ENCODE assay signal across 8 cellular contexts in the genomic region with DNA sequence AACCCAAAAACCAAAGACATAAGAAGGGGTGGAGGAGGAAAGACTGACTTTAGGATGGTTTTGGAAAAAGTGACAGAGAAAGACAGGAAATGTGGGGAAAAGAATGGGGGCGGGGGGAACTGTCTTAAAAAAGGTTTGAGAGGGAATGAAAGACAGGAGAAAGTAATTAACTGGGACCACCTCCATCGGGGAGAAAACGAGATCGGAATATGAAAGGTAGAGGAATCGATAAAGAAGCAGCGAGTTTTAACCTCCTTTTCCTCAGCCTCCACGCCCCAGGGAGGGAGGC. TPM values are rescaled to one million over a fixed set of nuclear protein-coding genes. Genes with fewer than 3 reads are reported as not detected.
A peak's percentile ranks its signal among the peaks of the same experiment; 100 is the strongest.
DNase-seq lines count a peak whose midpoint lies in the region; ATAC-seq, FAIRE-seq and TF ChIP-seq lines count a peak whose summit lies in the region.

No MANE protein-coding gene starts in this region.

- POLR2A ChIA-PET in HepG2 (lab: Yijun Ruan, JAX), result interaction anchor here (0.7 to 1.8 kb wide), 6 partner anchors 7 to 466 kb away, joined by 3 to 11 read pairs (median 4); partner anchors contain the start of genes CCDC82, JRKL and MAML2

- H3K27me3 Mint-ChIP-seq in activated naive CD8-positive, alpha-beta T cell treated with anti-CD3 and anti-CD28 coated beads, Interleukin-2, amount 50 U/mL, for 24 hours, result peaks cover 5% of the 10 kb centered on the region

- H3K4me1 ChIP-seq in heart left ventricle (peaks cover 0 to 40% (median 23%) of the 10 kb centered on the region in 12 donors), HepG2 (ENCODE audit: insufficient read depth, low read length) (peaks cover 38% of the 10 kb centered on the region), transverse colon (peaks cover 0 to 41% (median 17%) of the 10 kb centered on the region in 4 donors)

- 1% methylated on average over 7 of the region's 7 CpGs for WGBS in heart left ventricle, 4 donors
- whole genome bisulfite sequencing in HepG2 (ENCODE audit: low lambda C conversion rate), result 2% methylated on average over 7 of the region's 7 CpGs
- WGBS in transverse colon (ENCODE audit: low coverage in 1 of 2), 2 donors, result 1 to 2% methylated on average over 7 of the region's 7 CpGs

- H3K4me3 ChIP-seq in heart left ventricle (peak overlapping the region; percentile 68 to 93 (median 86)), HepG2 (replicated peaks in 1 of 3; ENCODE audit: insufficient read depth in 1 of 3, low read depth in 2 of 3, low read length in 3 of 3) (peak overlapping the region; percentile 91 to 93 (median 93)), transverse colon (peak overlapping the region; percentile 60 to 79 (median 72))

- H3K79me2 ChIP-seq in HepG2 (ENCODE audit: insufficient read depth, low read length), result peaks cover 52% of the 10 kb centered on the region

- in situ Hi-C loops in HepG2 (cut with HindIII; ENCODE audit: extremely low pct_ligation_motif_present, low pct_unique_long_range_greater_than_20kb), result no loop called here
- in situ Hi-C loops in transverse colon (cut with MboI; ENCODE audit: low pct_ligation_motif_present in 1 of 4, low pct_unique_long_range_greater_than_20kb in 1 of 4, low sequenced_read_pairs in 3 of 4), result no loop called here

- no peaks in the 10 kb centered on the region for H3K27me3 ChIP-seq in heart left ventricle
- no peaks in the 10 kb centered on the region; a peak in 1 of 5 replicates for H3K27me3 ChIP-seq in HepG2 (ENCODE audit: control insufficient read depth in 1 of 2, insufficient read depth in 2 of 2, low read length in 2 of 2)
- H3K27me3 ChIP-seq in transverse colon, result no peaks in the 10 kb centered on the region

- no peaks in the 10 kb centered on the region for H3K36me3 ChIP-seq in heart left ventricle
- no peaks in the 10 kb centered on the region for H3K36me3 ChIP-seq in HepG2 (replicated peaks in 1 of 2; ENCODE audit: control insufficient read depth in 1 of 2, insufficient read depth in 2 of 2, low read length in 2 of 2)
- no peaks in the 10 kb centered on the region for H3K36me3 ChIP-seq in transverse colon

- ATAC-seq in heart left ventricle (no peak), HepG2 (no peak), sciatic nerve (no peak), GM21619 (IDR thresholded peaks at IDR 0.05; ENCODE audit: unreplicated experiment) (no peak)
- peak; percentile 23 for ATAC-seq in activated naive CD8-positive, alpha-beta T cell treated with anti-CD3 and anti-CD28 coated beads, Interleukin-2, amount 50 U/mL, for 24 hours

- TF ChIP-seq EP300 in HepG2 (IDR thresholded peaks at IDR 0.05; ENCODE audit: low read depth in 2 of 2, low read length in 2 of 2), result no peak
- no peak for TF ChIP-seq EP300 in HepG2 (CRISPR knock-in tag; IDR thresholded peaks at IDR 0.05; ENCODE audit: borderline replicate concordance)
- no peak for TF ChIP-seq EP300 in transverse colon (IDR thresholded peaks at IDR 0.05; ENCODE audit: low read depth)

- CTCF ChIA-PET in HepG2 (lab: Yijun Ruan, JAX; ENCODE audit: low intra/inter-chr PET ratio, low total read pairs), result no interaction called here

- FAIRE-seq in HepG2 (lab: Jason Lieb, UNC), result no peak

- no TSS peak for BruUV-seq in HepG2 (replicated peaks; lab: Mats Ljungman, UMichigan)

- peaks cover 36% of the 10 kb centered on the region for H3K4me1 Mint-ChIP-seq in activated naive CD8-positive, alpha-beta T cell treated with anti-CD3 and anti-CD28 coated beads, Interleukin-2, amount 50 U/mL, for 24 hours

- H3K27ac ChIP-seq in heart left ventricle, result peak overlapping the region; percentile 87 to 98 (median 95)
- peak overlapping the region; percentile 85 for H3K27ac ChIP-seq in HepG2 (ENCODE audit: extremely low read length, insufficient read depth, low read length)
- H3K27ac ChIP-seq in transverse colon, result peak overlapping the region; percentile 89 to 93 (median 93)

- no peaks in the 10 kb centered on the region for H3K9me3 Mint-ChIP-seq in activated naive CD8-positive, alpha-beta T cell treated with anti-CD3 and anti-CD28 coated beads, Interleukin-2, amount 50 U/mL, for 24 hours

- peak overlapping the region; percentile 89 for H3K9ac ChIP-seq in HepG2 (ENCODE audit: insufficient read depth, low read depth, low read length)

- H3K4me2 ChIP-seq in HepG2 (ENCODE audit: low read depth, low read length), result peak overlapping the region; percentile 71

- peaks cover 5% of the 10 kb centered on the region for H3K36me3 Mint-ChIP-seq in activated naive CD8-positive, alpha-beta T cell treated with anti-CD3 and anti-CD28 coated beads, Interleukin-2, amount 50 U/mL, for 24 hours (ENCODE audit: low read depth)

- H3K9me3 ChIP-seq in heart left ventricle (no peaks in the 10 kb centered on the region), HepG2 (ENCODE audit: low read length) (no peaks in the 10 kb centered on the region), transverse colon (no peaks in the 10 kb centered on the region)

- peak overlapping the region; percentile 80 for H2AFZ ChIP-seq in HepG2 (ENCODE audit: low read length)

- TF ChIP-seq CTCF in heart left ventricle (IDR thresholded peaks at IDR 0.05) (no peak), HepG2 (CRISPR knock-in tag; IDR thresholded peaks at IDR 0.05) (no peak), transverse colon (IDR thresholded peaks at IDR 0.05) (no peak)

- H4K20me1 ChIP-seq in HepG2 (ENCODE audit: insufficient read depth, low read length), result no peaks in the 10 kb centered on the region

- DNase-seq in heart left ventricle (no peak), cardiac septum (ENCODE audit: low spot score) (no peak), HepG2 (ENCODE audit: low spot score) (no peak), transverse colon (no peak), HuH-7 (ENCODE audit: low spot score) (no peak), sciatic nerve (ENCODE audit: low spot score) (no peak)
- peak; percentile 16 for DNase-seq in activated naive CD8-positive, alpha-beta T cell treated with anti-CD3 and anti-CD28 coated beads, Interleukin-2, amount 50 U/mL, for 24 hours

- TF ChIP-seq POLR2A in heart left ventricle (IDR thresholded peaks at IDR 0.05) (no peak), HepG2 (IDR thresholded peaks at IDR 0.05; ENCODE audit: insufficient read depth in 1 of 2, low read depth in 2 of 2, low read length in 2 of 2) (no peak), transverse colon (IDR thresholded peaks at IDR 0.05) (no peak)

- H3K27ac Mint-ChIP-seq in activated naive CD8-positive, alpha-beta T cell treated with anti-CD3 and anti-CD28 coated beads, Interleukin-2, amount 50 U/mL, for 24 hours, result peak overlapping the region; percentile 99

- peak overlapping the region; percentile 96 for H3K4me3 Mint-ChIP-seq in activated naive CD8-positive, alpha-beta T cell treated with anti-CD3 and anti-CD28 coated beads, Interleukin-2, amount 50 U/mL, for 24 hours

- no peak for TF ChIP-seq RAD21 in HepG2 (CRISPR knock-in tag; IDR thresholded peaks at IDR 0.05)

- intact Hi-C loops in heart left ventricle (cut with DNase I) (loop anchor here in 4 of 10 donors (5.0 to 10.0 kb wide), 4 partner anchors 76 to 419 kb away; partner anchors contain the start of gene MAML2 (in 1 of the 4)), cardiac septum (cut with DNase I) (loop anchor here (1.0 to 10.0 kb wide), 3 partner anchors 36 to 420 kb away; partner anchors contain the start of gene MAML2), HepG2 (cut with micrococcal nuclease; ENCODE audit: unreplicated experiment) (loop anchor here (10.0 kb wide), 1 partner anchor 91 kb away; no protein-coding TSS in a partner anchor), transverse colon (cut with DNase I; ENCODE audit: low total_unique reads) (no loop called here), sciatic nerve (cut with DNase I) (no loop called here)

TF ChIP-seq in HepG2, 621 proteins besides CTCF, POLR2A, EP300 and RAD21:
- TF ChIP-seq HNRNPK (IDR thresholded peaks at IDR 0.05; ENCODE audit: low read depth, low read length, poor library complexity, severe bottlenecking), result no peak
- TF ChIP-seq HOXA5 (CRISPR knock-in tag; IDR thresholded peaks at IDR 0.05), result no peak
- no peak for TF ChIP-seq ZNF782 (CRISPR knock-in tag; IDR thresholded peaks at IDR 0.05; ENCODE audit: borderline replicate concordance)
- no peak for TF ChIP-seq ZNF138 (CRISPR knock-in tag; IDR thresholded peaks at IDR 0.05; ENCODE audit: low read depth)
- TF ChIP-seq NAIF1 (CRISPR knock-in tag; IDR thresholded peaks at IDR 0.05; ENCODE audit: borderline replicate concordance), result 0 out of 2 replicates have a peak, but pooled peaks have one; percentile 40
- no peak for TF ChIP-seq SRSF4 (IDR thresholded peaks at IDR 0.05; ENCODE audit: low read depth, low read length, poor library complexity, severe bottlenecking)
- TF ChIP-seq ZNF431 (CRISPR knock-in tag; IDR thresholded peaks at IDR 0.05; ENCODE audit: borderline replicate concordance, low read depth), result 0 out of 2 replicates have a peak, but pooled peaks have one; percentile 6
TF ChIP-seq in HepG2: peak in this region for 2.

RNA-seq across cellular contexts. Expression of gene MTMR2, which starts 0.5 kb away (rescaled TPM):
- total RNA-seq in heart left ventricle, result 10 to 100 TPM; 13.1 to 23.9 (median 18.8) TPM
- polyA plus RNA-seq in heart left ventricle, result 10 to 100 TPM in 1 of 2 donors, 1 to 10 TPM in 1; 7.1 to 16.7 TPM
- total RNA-seq in cardiac septum, result 22.2 TPM
- 22.3 and 38.2 TPM in 2 replicates for total RNA-seq in HepG2 (2016; rRNA removed; fragmentation: Illumina TruSeq; extraction: Trizol)
- total RNA-seq in HepG2 (2016; cell fraction: cytosol; rRNA removed; fragmentation: Illumina TruSeq; extraction: Trizol; ENCODE audit: low read depth), result 11.5 and 12.8 TPM in 2 replicates
- total RNA-seq in HepG2 (2016; cell fraction: insoluble cytoplasmic fraction; rRNA removed; fragmentation: Illumina TruSeq; extraction: Trizol), result 23.1 and 36.8 TPM in 2 replicates
- 43.4 and 48.2 TPM in 2 replicates for total RNA-seq in HepG2 (2016; cell fraction: membrane; rRNA removed; fragmentation: Illumina TruSeq; extraction: Trizol)
- 17.8 and 19.2 TPM in 2 replicates for total RNA-seq in HepG2 (2016; cell fraction: nucleus; rRNA removed; fragmentation: Illumina TruSeq; extraction: Trizol)
- 9.7 and 12.7 TPM in 2 replicates for polyA plus RNA-seq in HepG2 (2011; rRNA removed)
- polyA plus RNA-seq in HepG2 (2011; cell fraction: cytosol; rRNA removed), result 9.2 and 10.0 TPM in 2 replicates
- polyA plus RNA-seq in HepG2 (2011; cell fraction: nucleus; rRNA removed), result 6.8 and 9.7 TPM in 2 replicates
- 15.2 and 23.6 TPM in 2 replicates for polyA plus RNA-seq in HepG2 (2012)
- 16.6 and 18.5 TPM in 2 replicates for polyA plus RNA-seq in HepG2 (2016; cell fraction: cytosol; fragmentation: Illumina TruSeq; extraction: Trizol; ENCODE audit: low read depth)
- 38.0 and 39.3 TPM in 2 replicates for polyA plus RNA-seq in HepG2 (2016; cell fraction: insoluble cytoplasmic fraction; fragmentation: Illumina TruSeq; extraction: Trizol; ENCODE audit: low read depth)
- polyA plus RNA-seq in HepG2 (2016; cell fraction: membrane; fragmentation: Illumina TruSeq; extraction: Trizol; ENCODE audit: low read depth), result 38.8 and 41.8 TPM in 2 replicates
- 16.0 and 18.3 TPM in 2 replicates for polyA plus RNA-seq in HepG2 (2016; cell fraction: nucleus; fragmentation: Illumina TruSeq; extraction: Trizol; ENCODE audit: insufficient read depth, low read depth)
- polyA minus RNA-seq in HepG2 (2011; rRNA and poly(A)+ RNA removed; ENCODE audit: low replicate concordance), result 20.1 and 30.8 TPM in 2 replicates
- polyA minus RNA-seq in HepG2 (2011; cell fraction: cytosol; rRNA and poly(A)+ RNA removed), result 25.3 and 30.0 TPM in 2 replicates
- polyA minus RNA-seq in HepG2 (2011; cell fraction: nucleus; rRNA and poly(A)+ RNA removed), result 40.2 and 50.2 TPM in 2 replicates
- total RNA-seq in transverse colon, result 10 to 100 TPM; 14.7 to 35.2 (median 18.4) TPM
- 31.5 TPM for total RNA-seq in sciatic nerve

Comparison
In these comparisons a context has a peak if more than half of its experiments do, and no peak if none do; other contexts are left out.
1. intact Hi-C loops: an anchor here in cardiac septum (1.0 to 10.0 kb wide) and HepG2 (10.0 kb wide); none called in transverse colon and sciatic nerve.